In genomic region chr19:38473201-38473600, GRCh38 we compare ENCODE assay signal across 10 cellular contexts. TPM values are rescaled to one million over a fixed set of nuclear protein-coding genes. Genes with fewer than 3 reads are reported as not detected.
"Had no signal": no experiment of that assay in that cellular context is flagged by ENCODE, and none has a peak within 500 bp of the region (broad histone marks: within the 10 kb centered on the region; RNA-seq: fewer than 3 reads in every experiment).

No MANE protein-coding gene starts in this region.

- H3K4me1 ChIP-seq: HAP-1 had no signal

- H3K4me3 ChIP-seq: GM23338, HAP-1 had no signal

- H3K27ac Mint-ChIP-seq: GM23338 had no signal

- H2AFZ ChIP-seq: GM23338 had no signal

- H3K9me3 ChIP-seq: HAP-1 had no signal

- ATAC-seq: GM23338, HCT116, HepG2 had no signal

- FAIRE-seq: HepG2 had no signal

- H3K4me3 Mint-ChIP-seq: GM23338 had no signal

- H3K9ac ChIP-seq: KMS-11 had no signal

- H3K9me3 Mint-ChIP-seq: GM23338 had no signal

- DNase-seq: H7, KBM-7 had no signal

- H3K27ac ChIP-seq: HL-60, KMS-11 had no signal

- H3K4me2 ChIP-seq: GM23338, KMS-11 had no signal

- H3K36me3 ChIP-seq: HAP-1 had no signal

RNA-seq across cellular contexts. Expression of gene RYR1, which starts 39.7 kb away (rescaled TPM):
- total RNA-seq: H4, HepG2, HT1080 had no signal

RNA-seq across cellular contexts. Expression of gene RASGRP4, which starts 47.2 kb away (rescaled TPM):
- total RNA-seq: HepG2, HT1080 had no signal
- polyA plus RNA-seq: HepG2 had no signal
